In genomic region chr7:102363549-102364393, GRCh38 we compare ENCODE assay signal across 8 cellular contexts. TPM values are rescaled to one million over a fixed set of nuclear protein-coding genes. Genes with fewer than 3 reads are reported as not detected.
DNase-seq lines count a peak whose midpoint lies in the region; ATAC-seq, FAIRE-seq and TF ChIP-seq lines count a peak whose summit lies in the region.
"Not testable (repeated sequence)": the region's sequence is repeated elsewhere in the genome, so short reads cannot be mapped to it uniquely, and the experiment has no call there.

No MANE protein-coding gene starts in this region.

- H3K27me3 Mint-ChIP-seq in natural killer cell (ENCODE audit: low read depth in 2 of 2): not testable (repeated sequence)

- peak overlapping the region; percentile 95 for H3K9ac ChIP-seq in GM23248
- H3K9ac ChIP-seq in Karpas-422 (ENCODE audit: low read length): peak overlapping the region; percentile 93

- peak overlapping the region; percentile 91 for H3K27ac ChIP-seq in GM23248
- H3K27ac ChIP-seq in Karpas-422 (ENCODE audit: low read length): peak overlapping the region; percentile 78

- not testable (repeated sequence) for H3K36me3 Mint-ChIP-seq in natural killer cell

- not testable (repeated sequence) for H4K20me1 ChIP-seq in GM23248 (ENCODE audit: insufficient read depth); Karpas-422 (ENCODE audit: insufficient read depth, low read depth, low read length)

- TF ChIP-seq CTCF in natural killer cell (IDR thresholded peaks at IDR 0.05): not testable (repeated sequence)

- not testable (repeated sequence) for H3K4me1 ChIP-seq in GM23248 (ENCODE audit: insufficient read depth); Karpas-422 (ENCODE audit: low read length)

- H3K4me3 ChIP-seq in GM23248 (peak overlapping the region; percentile 72), Karpas-422 (ENCODE audit: low read length) (peak overlapping the region; percentile 76)

- intact Hi-C loops in natural killer cell (cut with micrococcal nuclease): not testable (repeated sequence)

- H3K36me3 ChIP-seq in GM23248 (ENCODE audit: low read depth): not testable (repeated sequence)
- peaks cover 12% of the 10 kb centered on the region for H3K36me3 ChIP-seq in Karpas-422 (ENCODE audit: insufficient read depth, low read length)

- H3F3A ChIP-seq in GM23248 (ENCODE audit: insufficient read depth): not testable (repeated sequence)

- H3K9me3 Mint-ChIP-seq in natural killer cell: not testable (repeated sequence)

- H3K4me2 ChIP-seq in GM23248 (ENCODE audit: unreplicated experiment) (peak overlapping the region; percentile 86), Karpas-422 (ENCODE audit: low read depth, low read length, poor library complexity, severe bottlenecking) (peak overlapping the region; percentile 73)

- in situ Hi-C loops in GM23248 (cut with MboI): not testable (repeated sequence)

- H3K79me2 ChIP-seq in GM23248 (ENCODE audit: insufficient read depth) (peaks cover 40% of the 10 kb centered on the region), Karpas-422 (ENCODE audit: low read length) (peaks cover 31% of the 10 kb centered on the region)

- H3K4me3 Mint-ChIP-seq in natural killer cell: peak overlapping the region; percentile 89

- ATAC-seq in natural killer cell: peak; percentile 96 to 100 (median 99)

- 0 to 1% methylated on average over 32 to 55 of the region's 76 CpGs for WGBS in GM23248 (ENCODE audit: low coverage in 1 of 2, low lambda C conversion rate in 2 of 2, missing lambda C conversion rate in 2 of 2), 2 experiments

- H3K4me1 Mint-ChIP-seq in natural killer cell: peaks cover 13% of the 10 kb centered on the region in 2 donors

- H3K9me3 ChIP-seq in GM23248 (ENCODE audit: low read depth); Karpas-422 (ENCODE audit: low read length): not testable (repeated sequence)

- FAIRE-seq in RCC 7860 (lab: Jason Lieb, UNC): peak; percentile 55

- not testable (repeated sequence) for H3K9me2 ChIP-seq in GM23248 (ENCODE audit: insufficient read depth); Karpas-422 (replicated peaks; ENCODE audit: insufficient read depth, low read length)

- peak overlapping the region; percentile 91 for H2AFZ ChIP-seq in GM23248
- H2AFZ ChIP-seq in Karpas-422 (ENCODE audit: low read length): not testable (repeated sequence)

- not testable (repeated sequence) for H3K27me3 ChIP-seq in GM23248 (replicated peaks; ENCODE audit: insufficient read depth); Karpas-422 (ENCODE audit: low read length)

- DNase-seq in EH (ENCODE audit: low read depth): peak; percentile 99
- DNase-seq in GM23248: peak; percentile 98
- peak; percentile 99 for DNase-seq in Karpas-422
- peak; percentile 98 for DNase-seq in RCC 7860 (ENCODE audit: low spot score)
- peak; percentile 80 to 90 for DNase-seq in activated T-helper 1 cell treated with anti-CD3 and anti-CD28 coated beads, Interleukin-2, amount 50 U/mL, for 16 hours (ENCODE audit: low read depth in 1 of 2, low spot score in 1 of 2)
- DNase-seq in fibroblast of peridontal ligament (ENCODE audit: extremely low read depth): peak; percentile 98
- peak; percentile 83 for DNase-seq in natural killer cell
- peak; percentile 78 to 95 (median 92) for DNase-seq in stimulated activated naive CD4-positive, alpha-beta T cell (lab: John Stamatoyannopoulos, UW)

- peak overlapping the region; percentile 71 to 82 for H3K27ac Mint-ChIP-seq in natural killer cell

RNA-seq across cellular contexts. Expression of gene SPDYE6, which starts 7.5 kb away (rescaled TPM):
- not detected in 2 replicates for total RNA-seq in GM23248 (2014; rRNA removed; shearing (Covaris generic))
- polyA plus RNA-seq in GM23248 (2016; fragmentation: Nextera tagmentation; extraction: Ambion mirVana): 0.19 TPM in 1 of 2 replicates, not detected in the other
- not detected in 2 replicates for total RNA-seq in Karpas-422 (2014; rRNA removed; shearing (Covaris generic); ENCODE audit: low replicate concordance)
- not detected for total RNA-seq in natural killer cell

RNA-seq across cellular contexts. Expression of gene PRKRIP1, which starts 32.4 kb away (rescaled TPM):
- total RNA-seq in GM23248 (2014; rRNA removed; shearing (Covaris generic)): 14.8 and 17.3 TPM in 2 replicates
- 19.1 and 20.3 TPM in 2 replicates for polyA plus RNA-seq in GM23248 (2016; fragmentation: Nextera tagmentation; extraction: Ambion mirVana)
- 42.7 and 75.4 TPM in 2 replicates for total RNA-seq in Karpas-422 (2014; rRNA removed; shearing (Covaris generic); ENCODE audit: low replicate concordance)
- total RNA-seq in natural killer cell: 10 to 100 TPM; 38.2 to 44.2 (median 39.5) TPM

Comparison
In these comparisons a context has a peak if more than half of its experiments do, and no peak if none do; other contexts are left out.
1. Peak in every context shown above with its lines: DNase-seq, ATAC-seq, H3K4me3 ChIP-seq and H3K27ac ChIP-seq.